In genomic region chr17:40415390-40415789, GRCh38 we compare ENCODE assay signal across 8 cellular contexts. TPM values are rescaled to one million over a fixed set of nuclear protein-coding genes. Genes with fewer than 3 reads are reported as not detected.
DNase-seq lines count a peak whose midpoint lies in the region; ATAC-seq and TF ChIP-seq lines count a peak whose summit lies in the region.

No MANE protein-coding gene starts in this region.

- H3K4me1 Mint-ChIP-seq in natural killer cell, result peaks cover 10 to 14% of the 10 kb centered on the region in 2 donors

- ATAC-seq in natural killer cell, result no peak

- H3K4me3 ChIP-seq in GM06990 (replicated peaks; ENCODE audit: low read depth, low read length), result no peak overlapping the region

- H3K36me3 ChIP-seq in GM06990 (ENCODE audit: control insufficient read depth, insufficient read depth, low read length), result no peaks in the 10 kb centered on the region; the same call in 1 of the 2 replicates

- H3K27me3 Mint-ChIP-seq in natural killer cell (ENCODE audit: low read depth in 2 of 2), result no peaks in the 10 kb centered on the region

- no peaks in the 10 kb centered on the region for H3K36me3 Mint-ChIP-seq in natural killer cell

- no peak overlapping the region for H3K27ac Mint-ChIP-seq in natural killer cell

- DNase-seq in AG08396 (ENCODE audit: low spot score), result peak; percentile 41
- DNase-seq in GM06990 (ENCODE audit: extremely low read depth, insufficient read length), result no peak
- DNase-seq in NCI-H748 (lab: John Stamatoyannopoulos, UW; ENCODE audit: unreplicated experiment), result peak; percentile 35
- DNase-seq in central memory CD4-positive, alpha-beta T cell, result peak; percentile 52
- no peak for DNase-seq in natural killer cell
- no peak for DNase-seq in stimulated activated CD4-positive, alpha-beta T cell treated with anti-CD3 and anti-CD28 coated beads, Interleukin-4, amount 100 ng/mL, for 1 hour
- DNase-seq in posterior vena cava (ENCODE audit: low spot score), result no peak
- DNase-seq in activated naive CD4-positive, alpha-beta T cell treated with Interleukin-2 at 50 U/mL for 16 hours, result no peak

- TF ChIP-seq CTCF in GM06990 (IDR thresholded peaks at IDR 0.05; ENCODE audit: insufficient read depth, low read length, poor library complexity, severe bottlenecking) (peak; percentile 60), natural killer cell (IDR thresholded peaks at IDR 0.05) (peak; percentile 79)

- intact Hi-C loops in natural killer cell (cut with micrococcal nuclease) (loop anchor here (1.0 kb wide), 2 partner anchors 57 to 112 kb away; no protein-coding TSS in a partner anchor), posterior vena cava (cut with DNase I) (loop anchor here (5.0 to 10.0 kb wide), 3 partner anchors 51 to 101 kb away; partner anchors contain the start of gene GJD3 (in 2 of the 2))

- H3K9me3 Mint-ChIP-seq in natural killer cell, result no peaks in the 10 kb centered on the region

- peak overlapping the region; percentile 42 for H3K4me3 Mint-ChIP-seq in natural killer cell

- H3K27me3 ChIP-seq in GM06990 (replicated peaks; ENCODE audit: control insufficient read depth, insufficient read depth, low read length), result no peaks in the 10 kb centered on the region

RNA-seq across cellular contexts. Expression of gene TOP2A, which starts 2.3 kb away (rescaled TPM):
- total RNA-seq in natural killer cell (1 to 10 TPM; 2.0 to 6.4 (median 4.6) TPM), posterior vena cava (1 to 10 TPM; 1.1 to 2.2 TPM)

RNA-seq across cellular contexts. Expression of gene IGFBP4, which starts 27.9 kb away (rescaled TPM):
- total RNA-seq in natural killer cell, result 1 to 10 TPM; 2.1 to 8.1 (median 2.8) TPM
- total RNA-seq in posterior vena cava, result 1,000 to 10,000 TPM; 1,004 to 1,451 TPM

RNA-seq across cellular contexts. Expression of gene GJD3, which starts 50.9 kb away (rescaled TPM):
- not detected for total RNA-seq in natural killer cell
- total RNA-seq in posterior vena cava, result under 1 TPM; 0.79 to 1.00 TPM

Comparison
In these comparisons a context has a peak if more than half of its experiments do, and no peak if none do; other contexts are left out.
1. DNase-seq: peak in AG08396 (single experiment), NCI-H748 (single experiment) and central memory CD4-positive, alpha-beta T cell (single experiment); none in GM06990 (single experiment), natural killer cell (single experiment), stimulated activated CD4-positive, alpha-beta T cell treated with anti-CD3 and anti-CD28 coated beads, Interleukin-4, amount 100 ng/mL, for 1 hour (single experiment), posterior vena cava (single experiment) and activated naive CD4-positive, alpha-beta T cell treated with Interleukin-2 at 50 U/mL for 16 hours (single experiment).
2. RNA of gene IGFBP4, which starts 27.9 kb away (total RNA-seq): 1,004 to 1,451 TPM in posterior vena cava; 2.1 to 8.1 TPM in natural killer cell; every median in the first group is over 100 times any median in the second.